Comparison of ENCODE assay signal across 16 cellular contexts in the genomic region with DNA sequence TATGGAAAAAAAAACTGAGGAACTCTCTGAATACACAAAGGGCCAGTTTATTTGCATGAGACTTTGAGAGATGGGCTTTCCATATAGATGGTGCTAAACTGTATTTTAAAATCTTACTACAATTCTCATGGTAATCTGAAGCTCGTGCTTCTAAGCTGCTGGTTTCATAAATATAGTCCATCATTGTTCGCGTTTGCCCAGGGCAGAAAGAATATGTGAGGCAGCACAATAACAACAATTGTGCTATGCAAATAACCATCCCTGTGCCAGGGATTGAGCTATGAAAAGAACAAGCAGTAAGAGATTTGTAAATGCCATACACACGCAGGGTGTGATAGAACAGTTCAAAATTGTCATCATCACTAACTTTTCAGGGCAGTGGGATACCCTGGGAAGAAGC. TPM values are rescaled to one million over a fixed set of nuclear protein-coding genes. Genes with fewer than 3 reads are reported as not detected.
DNase-seq lines count a peak whose midpoint lies in the region; ATAC-seq and TF ChIP-seq lines count a peak whose summit lies in the region.
"Had no signal": no experiment of that assay in that cellular context is flagged by ENCODE, and none has a peak within 500 bp of the region (broad histone marks: within the 10 kb centered on the region; RNA-seq: fewer than 3 reads in every experiment).

No MANE protein-coding gene starts in this region.

- H3K4me3 ChIP-seq in dorsolateral prefrontal cortex: peak overlapping the region in 29 of 59 donors; percentile 1 to 53 (median 20)
- no peak overlapping the region for H3K4me3 ChIP-seq in tibial nerve
- H3K4me3 ChIP-seq in OCI-LY7 (ENCODE audit: low read depth, low read length, poor library complexity, severe bottlenecking): no peak overlapping the region

- no peaks in the 10 kb centered on the region for H4K20me1 ChIP-seq in OCI-LY7 (ENCODE audit: insufficient read depth, low read length)

- H3K36me3 ChIP-seq in tibial nerve: no peaks in the 10 kb centered on the region
- H3K36me3 ChIP-seq in OCI-LY7 (ENCODE audit: insufficient read depth, low read length): no peaks in the 10 kb centered on the region

- TF ChIP-seq POLR2A in tibial nerve (IDR thresholded peaks at IDR 0.05): no peak

- H3K27me3 ChIP-seq in dorsolateral prefrontal cortex: no peaks in the 10 kb centered on the region
- H3K27me3 ChIP-seq in tibial nerve: no peaks in the 10 kb centered on the region

- WGBS in tibial nerve, 2 donors: 58 to 59% methylated on average over 4 of the region's 4 CpGs

- H3K4me2 ChIP-seq in OCI-LY7 (ENCODE audit: low read length): no peak overlapping the region
- H3K4me2 ChIP-seq: SK-N-SH had no signal

- CTCF ChIA-PET in OCI-LY7 (lab: Charles Lee; ENCODE audit: unreplicated experiment): interaction anchor here (0.7 kb wide), 1 partner anchor 11 kb away, joined by 4 read pairs; no protein-coding TSS in a partner anchor

- intact Hi-C loops in dorsolateral prefrontal cortex (cut with DNase I) (loop anchor here in 1 of 2 donors (5.0 kb wide), 1 partner anchor 102 kb away; no protein-coding TSS in a partner anchor), OCI-LY7 (cut with micrococcal nuclease; ENCODE audit: unreplicated experiment) (no loop called here)

- no peaks in the 10 kb centered on the region for H3K9me3 ChIP-seq in tibial nerve
- no peaks in the 10 kb centered on the region; the same call in 1 of the 2 replicates for H3K9me3 ChIP-seq in OCI-LY7 (ENCODE audit: low read length)
- H3K9me3 ChIP-seq: SK-N-SH had no signal

- H3K79me2 ChIP-seq in OCI-LY7 (ENCODE audit: insufficient read depth, low read depth, low read length): no peaks in the 10 kb centered on the region

- ATAC-seq in GM18867 (IDR thresholded peaks at IDR 0.05; ENCODE audit: unreplicated experiment): no peak

- H3K4me1 ChIP-seq in tibial nerve (peaks cover 0 to 12% (median 5%) of the 10 kb centered on the region in 4 donors), OCI-LY7 (ENCODE audit: insufficient read depth, low read length, poor library complexity, severe bottlenecking) (no peaks in the 10 kb centered on the region)

- H3K9me2 ChIP-seq in OCI-LY7 (ENCODE audit: insufficient read depth, low read length): no peaks in the 10 kb centered on the region
- H3K9me2 ChIP-seq: SK-N-SH had no signal

- peak in 1 of 2 donors; percentile 20 for TF ChIP-seq EP300 in tibial nerve (IDR thresholded peaks at IDR 0.05)

- DNase-seq in NCI-H526 treated with DMSO at 0.1 percent for 48 hours (lab: John Stamatoyannopoulos, UW) (peak; percentile 45), dorsolateral prefrontal cortex (peak in 2 of 10 donors; percentile 44 to 46), midbrain (lab: John Stamatoyannopoulos, UW) (peak; percentile 73), tibial nerve (ENCODE audit: low spot score in 2 of 2) (no peak), OCI-LY7 (ENCODE audit: low spot score) (no peak), NCI-H226 (no peak)
- DNase-seq: CD8-positive, alpha-beta memory T cell; DMS79; HFFc6; IMR-90; NCI-H1417 treated with DMSO at 0.1 percent for 48 hours; NCI-H1930; OCI-M1; SHP77; SK-N-SH had no signal

- H3K27ac ChIP-seq in dorsolateral prefrontal cortex: peak overlapping the region; percentile 66 to 99 (median 93)
- peak overlapping the region; percentile 23 to 87 (median 53) for H3K27ac ChIP-seq in tibial nerve
- no peak overlapping the region for H3K27ac ChIP-seq in OCI-LY7 (ENCODE audit: low read depth, low read length, poor library complexity, severe bottlenecking)

- BruUV-seq in OCI-LY7 (replicated peaks; lab: Mats Ljungman, UMichigan): no TSS peak

- POLR2A ChIA-PET in OCI-LY7 (lab: Charles Lee): interaction anchor here (0.6 to 1.0 kb wide), 3 partner anchors 57 to 661 kb away, joined by 3 to 7 read pairs (median 3); no protein-coding TSS in a partner anchor

- H2AFZ ChIP-seq in OCI-LY7 (ENCODE audit: low read length): no peak overlapping the region; the same call in 1 of the 2 replicates

- TF ChIP-seq CTCF in dorsolateral prefrontal cortex (IDR thresholded peaks at IDR 0.05 in 54 of 56, conservative IDR thresholded peaks at IDR 0.05 in 2 of 56; ENCODE audit: low read depth in 1 of 56, partially characterized antibody in 56 of 56): peak in 2 of 56 donors; percentile 19 to 24
- TF ChIP-seq CTCF in tibial nerve (IDR thresholded peaks at IDR 0.05): no peak
- TF ChIP-seq CTCF in OCI-LY7 (conservative IDR thresholded peaks at IDR 0.05; ENCODE audit: low read length): no peak

RNA-seq across cellular contexts. Expression of a gene that starts 4.9 kb away (rescaled TPM):
- total RNA-seq in dorsolateral prefrontal cortex (100 to 1,000 TPM; 123 to 234 (median 175) TPM), tibial nerve (100 to 1,000 TPM in 3 of 4 donors, 10 to 100 TPM in 1; 94.8 to 133 (median 125) TPM), OCI-LY7 (2022) (73.2 and 79.4 TPM in 2 replicates)
- total RNA-seq in OCI-LY7 (2014; rRNA removed; shearing (Covaris generic)): 23.8 and 35.5 TPM in 2 replicates

Comparison
In these comparisons a context has a peak if more than half of its experiments do, and no peak if none do; other contexts are left out.
1. DNase-seq: peak in NCI-H526 treated with DMSO at 0.1 percent for 48 hours (single experiment) and midbrain (single experiment); none in tibial nerve (0 of 2), OCI-LY7 (single experiment) and NCI-H226 (single experiment).